In genomic region chr3:33315826-33316225, GRCh38 we compare ENCODE assay signal across 16 cellular contexts. TPM values are rescaled to one million over a fixed set of nuclear protein-coding genes. Genes with fewer than 3 reads are reported as not detected.
A peak's percentile ranks its signal among the peaks of the same experiment; 100 is the strongest.
DNase-seq lines count a peak whose midpoint lies in the region; FAIRE-seq and TF ChIP-seq lines count a peak whose summit lies in the region.
"Had no signal": no experiment of that assay in that cellular context is flagged by ENCODE, and none has a peak within 500 bp of the region (broad histone marks: within the 10 kb centered on the region; RNA-seq: fewer than 3 reads in every experiment).

No MANE protein-coding gene starts in this region.

- H3K4me1 ChIP-seq in transverse colon = no peaks in the 10 kb centered on the region
- no peaks in the 10 kb centered on the region for H3K4me1 ChIP-seq in CD4-positive, alpha-beta memory T cell (ENCODE audit: insufficient read depth, low read length)
- H3K4me1 ChIP-seq: colonic mucosa had no signal

- CTCF ChIA-PET in CD4-positive, alpha-beta memory T cell (lab: Charles Lee; ENCODE audit: partially characterized antibody) = no interaction called here

- intact Hi-C loops in transverse colon (cut with DNase I; ENCODE audit: low total_unique reads) = no loop called here
- intact Hi-C loops in CD4-positive, alpha-beta memory T cell (cut with micrococcal nuclease) = no loop called here

- no peak for FAIRE-seq in GM12891 (lab: Jason Lieb, UNC)

- no peak overlapping the region for H3K4me3 Mint-ChIP-seq in CD4-positive, alpha-beta memory T cell
- H3K4me3 Mint-ChIP-seq: activated B cell treated with CpG ODN at 0.5 μM for 24 hours; activated naive CD4-positive, alpha-beta T cell treated with anti-CD3 and anti-CD28 coated beads, Interleukin-2, amount 10 ng/mL, durations not matched to agents 7 days and 5 days had no signal

- peak; percentile 77 for DNase-seq in A172 (ENCODE audit: low spot score)
- DNase-seq in HS-5 (ENCODE audit: low read depth) = peak; percentile 52
- peak; percentile 38 for DNase-seq in astrocyte of the cerebellum (ENCODE audit: low read depth)
- DNase-seq in glomerular endothelial cell (ENCODE audit: extremely low read depth, low read depth, low spot score) = peak; percentile 94
- no peak for DNase-seq in transverse colon
- DNase-seq in CD4-positive, alpha-beta memory T cell = no peak
- DNase-seq in central memory CD4-positive, alpha-beta T cell = no peak
- DNase-seq in GM12891 (ENCODE audit: insufficient read length, low spot score) = no peak
- DNase-seq: activated B cell treated with CpG ODN at 0.5 μM for 24 hours; activated naive CD4-positive, alpha-beta T cell treated with anti-CD3 and anti-CD28 coated beads, Interleukin-2, amount 10 ng/mL, durations not matched to agents 7 days and 5 days; colonic mucosa; midbrain; NCI-H2171; occipital lobe; stimulated activated CD4-positive, alpha-beta T cell treated with anti-CD3 and anti-CD28 coated beads, Interleukin-12 subunit alpha, Interleukin-12 subunit beta, amount 100 ng/mL, for 4 hours had no signal

- no peaks in the 10 kb centered on the region for H3K27me3 ChIP-seq in transverse colon
- H3K27me3 ChIP-seq in CD4-positive, alpha-beta memory T cell (ENCODE audit: insufficient read depth, low read length) = no peaks in the 10 kb centered on the region
- H3K27me3 ChIP-seq: colonic mucosa, esophagus muscularis mucosa had no signal

- H3K36me3 ChIP-seq in transverse colon = no peaks in the 10 kb centered on the region
- H3K36me3 ChIP-seq in CD4-positive, alpha-beta memory T cell (ENCODE audit: insufficient read depth, low read length) = no peaks in the 10 kb centered on the region
- H3K36me3 ChIP-seq: colonic mucosa had no signal

- no peak overlapping the region for H3K27ac Mint-ChIP-seq in CD4-positive, alpha-beta memory T cell
- H3K27ac Mint-ChIP-seq: activated B cell treated with CpG ODN at 0.5 μM for 24 hours; activated naive CD4-positive, alpha-beta T cell treated with anti-CD3 and anti-CD28 coated beads, Interleukin-2, amount 10 ng/mL, durations not matched to agents 7 days and 5 days had no signal

- in situ Hi-C loops in astrocyte of the cerebellum (cut with HindIII; ENCODE audit: low sequenced_read_pairs) (no loop called here), transverse colon (cut with MboI; ENCODE audit: low pct_ligation_motif_present in 1 of 4, low pct_unique_long_range_greater_than_20kb in 1 of 4, low sequenced_read_pairs in 3 of 4) (no loop called here)

- H3K27ac ChIP-seq in transverse colon = no peak overlapping the region
- H3K27ac ChIP-seq in CD4-positive, alpha-beta memory T cell (ENCODE audit: low read depth, low read length) = no peak overlapping the region
- H3K27ac ChIP-seq: colonic mucosa, esophagus muscularis mucosa had no signal

- WGBS in transverse colon (ENCODE audit: low coverage in 1 of 2), 2 donors = 75 to 82% methylated on average over 2 of the region's 2 CpGs

- H3K4me1 Mint-ChIP-seq in CD4-positive, alpha-beta memory T cell = peaks cover 0 to 6% (median 5%) of the 10 kb centered on the region in 4 donors
- H3K4me1 Mint-ChIP-seq: activated B cell treated with CpG ODN at 0.5 μM for 24 hours; activated naive CD4-positive, alpha-beta T cell treated with anti-CD3 and anti-CD28 coated beads, Interleukin-2, amount 10 ng/mL, durations not matched to agents 7 days and 5 days had no signal

- peaks cover 0 to 16% (median 8%) of the 10 kb centered on the region in 8 donors for H3K9me3 Mint-ChIP-seq in CD4-positive, alpha-beta memory T cell

- H3K9me3 ChIP-seq in transverse colon = peaks cover 1 to 4% of the 10 kb centered on the region in 2 donors
- peaks cover 0 to 5% of the 10 kb centered on the region in 2 donors for H3K9me3 ChIP-seq in CD4-positive, alpha-beta memory T cell (ENCODE audit: control insufficient read depth in 1 of 2, low read length in 2 of 2)
- H3K9me3 ChIP-seq: colonic mucosa had no signal

- no peak overlapping the region for H3K4me3 ChIP-seq in astrocyte of the cerebellum (ENCODE audit: low read depth, low read length)
- no peak overlapping the region for H3K4me3 ChIP-seq in transverse colon
- no peak overlapping the region for H3K4me3 ChIP-seq in CD4-positive, alpha-beta memory T cell (ENCODE audit: low read length in 2 of 2)
- H3K4me3 ChIP-seq: colonic mucosa, esophagus muscularis mucosa had no signal

- TF ChIP-seq POLR2A in transverse colon (IDR thresholded peaks at IDR 0.05) = no peak
- no peak for TF ChIP-seq POLR2A in GM12891 (IDR thresholded peaks at IDR 0.05; ENCODE audit: low read depth, low read length)

- POLR2A ChIA-PET in CD4-positive, alpha-beta memory T cell (lab: Charles Lee; ENCODE audit: partially characterized antibody) = no interaction called here

- no peak for TF ChIP-seq EP300 in transverse colon (IDR thresholded peaks at IDR 0.05; ENCODE audit: low read depth)

- peaks cover 5 to 6% of the 10 kb centered on the region in 2 donors for H3K36me3 Mint-ChIP-seq in CD4-positive, alpha-beta memory T cell
- H3K36me3 Mint-ChIP-seq: activated naive CD4-positive, alpha-beta T cell treated with anti-CD3 and anti-CD28 coated beads, Interleukin-2, amount 10 ng/mL, durations not matched to agents 7 days and 5 days had no signal

- H3K27me3 Mint-ChIP-seq in CD4-positive, alpha-beta memory T cell = peaks cover 10 to 18% of the 10 kb centered on the region in 2 donors

- no peak for TF ChIP-seq CTCF in astrocyte of the cerebellum (IDR thresholded peaks at IDR 0.05; ENCODE audit: low read depth, low read length, missing control alignments)
- TF ChIP-seq CTCF in transverse colon (IDR thresholded peaks at IDR 0.05) = no peak

TF ChIP-seq in GM12891, 5 proteins besides CTCF, POLR2A, EP300 and RAD21:
- TF ChIP-seq SPI1 (IDR thresholded peaks at IDR 0.05; ENCODE audit: low read depth, low read length) = no peak
- no peak for TF ChIP-seq POU2F2 (IDR thresholded peaks at IDR 0.05; ENCODE audit: low read depth, low read length)
- TF ChIP-seq TAF1 (IDR thresholded peaks at IDR 0.05; ENCODE audit: low read depth, low read length) = no peak
- TF ChIP-seq POLR2AphosphoS5 (IDR thresholded peaks at IDR 0.05; ENCODE audit: low read depth, low read length) = no peak
- TF ChIP-seq PAX5 (IDR thresholded peaks at IDR 0.05; ENCODE audit: insufficient read depth, low read length, severe bottlenecking) = no peak

RNA-seq across cellular contexts. Expression of gene FBXL2, which starts 38.6 kb away (rescaled TPM):
- total RNA-seq in A172 (2014; rRNA removed; shearing (Covaris generic)) = 30.4 and 33.1 TPM in 2 replicates
- total RNA-seq in glomerular endothelial cell = 20.2 and 31.0 TPM in 2 replicates
- total RNA-seq in transverse colon = 1 to 10 TPM; 1.6 to 3.0 (median 2.6) TPM
- total RNA-seq in CD4-positive, alpha-beta memory T cell = not detected
- polyA plus RNA-seq in CD4-positive, alpha-beta memory T cell = under 1 TPM in 1 of 2 donors, not detected in 1; 0.29 TPM
- 0.27 TPM for polyA plus RNA-seq in GM12891 (2012; ENCODE audit: low read depth, missing spikeins)
- total RNA-seq: activated B cell treated with CpG ODN at 0.5 μM for 24 hours had no signal

Comparison
In these comparisons a context has a peak if more than half of its experiments do, and no peak if none do; other contexts are left out.
1. DNase-seq: peak in A172 (single experiment), HS-5 (single experiment), astrocyte of the cerebellum (single experiment) and glomerular endothelial cell (single experiment); none in transverse colon (single experiment), CD4-positive, alpha-beta memory T cell (0 of 5), central memory CD4-positive, alpha-beta T cell (single experiment) and GM12891 (single experiment).